In the genomic region with DNA sequence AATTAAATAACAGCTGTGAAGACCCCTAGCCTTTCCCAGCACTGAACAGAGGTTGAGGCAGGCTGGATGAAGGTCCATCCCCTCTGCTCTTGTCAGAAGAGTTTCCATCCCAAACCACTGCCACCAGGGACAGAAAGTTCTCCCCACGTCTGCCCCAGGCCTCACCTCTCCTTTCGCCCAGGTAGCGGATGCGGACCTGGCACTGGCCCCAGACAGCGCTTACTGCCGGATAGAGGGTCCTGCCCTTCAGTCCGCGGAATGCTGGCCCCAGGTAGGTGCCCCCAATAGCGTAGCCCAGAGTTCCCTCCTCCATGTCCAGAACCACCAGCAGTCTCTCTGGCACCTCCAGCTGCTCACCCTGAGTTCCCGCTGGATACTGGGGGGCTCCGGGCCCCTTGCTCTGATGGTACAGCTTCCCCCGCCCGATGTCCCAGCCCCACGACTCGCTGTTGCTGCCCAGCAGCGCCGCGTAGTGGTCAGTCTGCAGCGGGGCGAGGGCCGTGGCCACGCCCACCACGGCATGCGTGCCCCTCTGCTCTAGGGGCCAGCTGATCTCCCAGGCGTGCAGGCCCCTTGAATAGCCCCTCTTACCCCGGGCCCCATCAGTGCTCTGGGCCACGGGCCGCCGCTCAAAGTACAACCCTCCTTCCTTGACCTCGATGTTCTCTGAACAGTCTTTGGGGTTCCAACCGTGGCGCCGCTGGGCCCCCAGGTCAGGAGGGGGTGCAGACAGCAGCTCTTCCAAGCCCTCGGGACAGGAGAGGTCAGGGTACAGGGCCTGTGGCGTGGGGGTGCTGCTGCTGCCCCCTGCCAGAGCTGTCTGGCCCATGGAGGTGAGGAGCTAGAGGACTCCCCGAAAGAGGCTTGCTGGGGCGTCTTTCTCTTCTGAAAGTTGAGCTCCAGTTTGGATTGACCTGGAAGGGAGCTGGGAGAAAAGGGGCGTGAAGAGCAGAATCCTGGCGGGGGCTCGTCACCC, we compare ENCODE assay signal across 1 cellular context.
A peak's percentile ranks its signal among the peaks of the same experiment; 100 is the strongest.
TF ChIP-seq lines count a peak whose summit lies in the region.

No MANE protein-coding gene starts in this region.

TF ChIP-seq in HepG2, 621 proteins besides CTCF, POLR2A, EP300 and RAD21 (continued from another document and continues in another):
- TF ChIP-seq, protein P1, sequence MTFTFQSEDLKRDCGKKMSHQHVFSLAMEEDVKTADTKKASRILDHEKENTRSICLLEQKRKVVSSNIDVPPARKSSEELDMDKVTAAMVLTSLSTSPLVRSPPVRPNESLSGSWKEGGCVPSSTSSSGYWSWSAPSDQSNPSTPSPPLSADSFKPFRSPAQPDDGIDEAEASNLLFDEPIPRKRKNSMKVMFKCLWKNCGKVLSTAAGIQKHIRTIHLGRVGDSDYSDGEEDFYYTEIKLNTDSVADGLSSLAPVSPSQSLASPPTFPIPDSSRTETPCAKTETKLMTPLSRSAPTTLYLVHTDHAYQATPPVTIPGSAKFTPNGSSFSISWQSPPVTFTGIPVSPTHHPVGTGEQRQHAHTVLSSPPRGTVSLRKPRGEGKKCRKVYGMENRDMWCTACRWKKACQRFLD (CRISPR knock-in tag; IDR thresholded peaks at IDR 0.05; ENCODE audit: borderline replicate concordance), result no peak
- 0 out of 2 replicates have a peak, but pooled peaks have one; percentile 39 for TF ChIP-seq PITX1 (CRISPR knock-in tag; IDR thresholded peaks at IDR 0.05)
- TF ChIP-seq HOXA9 (CRISPR knock-in tag; IDR thresholded peaks at IDR 0.05; ENCODE audit: borderline replicate concordance), result no peak; the same call in 1 of the 2 replicates
- peak; percentile 53 for TF ChIP-seq PHF8 (CRISPR knock-in tag; IDR thresholded peaks at IDR 0.05)
- TF ChIP-seq ZNF562 (CRISPR knock-in tag; IDR thresholded peaks at IDR 0.05; ENCODE audit: borderline replicate concordance), result 0 out of 2 replicates have a peak, but pooled peaks have one; percentile 30
- no peak; the same call in 1 of the 2 replicates for TF ChIP-seq ZNF674 (CRISPR knock-in tag; IDR thresholded peaks at IDR 0.05; ENCODE audit: low read depth)
- TF ChIP-seq ZNF253 (CRISPR knock-in tag; IDR thresholded peaks at IDR 0.05; ENCODE audit: borderline replicate concordance), result no peak
- TF ChIP-seq, protein P2, sequence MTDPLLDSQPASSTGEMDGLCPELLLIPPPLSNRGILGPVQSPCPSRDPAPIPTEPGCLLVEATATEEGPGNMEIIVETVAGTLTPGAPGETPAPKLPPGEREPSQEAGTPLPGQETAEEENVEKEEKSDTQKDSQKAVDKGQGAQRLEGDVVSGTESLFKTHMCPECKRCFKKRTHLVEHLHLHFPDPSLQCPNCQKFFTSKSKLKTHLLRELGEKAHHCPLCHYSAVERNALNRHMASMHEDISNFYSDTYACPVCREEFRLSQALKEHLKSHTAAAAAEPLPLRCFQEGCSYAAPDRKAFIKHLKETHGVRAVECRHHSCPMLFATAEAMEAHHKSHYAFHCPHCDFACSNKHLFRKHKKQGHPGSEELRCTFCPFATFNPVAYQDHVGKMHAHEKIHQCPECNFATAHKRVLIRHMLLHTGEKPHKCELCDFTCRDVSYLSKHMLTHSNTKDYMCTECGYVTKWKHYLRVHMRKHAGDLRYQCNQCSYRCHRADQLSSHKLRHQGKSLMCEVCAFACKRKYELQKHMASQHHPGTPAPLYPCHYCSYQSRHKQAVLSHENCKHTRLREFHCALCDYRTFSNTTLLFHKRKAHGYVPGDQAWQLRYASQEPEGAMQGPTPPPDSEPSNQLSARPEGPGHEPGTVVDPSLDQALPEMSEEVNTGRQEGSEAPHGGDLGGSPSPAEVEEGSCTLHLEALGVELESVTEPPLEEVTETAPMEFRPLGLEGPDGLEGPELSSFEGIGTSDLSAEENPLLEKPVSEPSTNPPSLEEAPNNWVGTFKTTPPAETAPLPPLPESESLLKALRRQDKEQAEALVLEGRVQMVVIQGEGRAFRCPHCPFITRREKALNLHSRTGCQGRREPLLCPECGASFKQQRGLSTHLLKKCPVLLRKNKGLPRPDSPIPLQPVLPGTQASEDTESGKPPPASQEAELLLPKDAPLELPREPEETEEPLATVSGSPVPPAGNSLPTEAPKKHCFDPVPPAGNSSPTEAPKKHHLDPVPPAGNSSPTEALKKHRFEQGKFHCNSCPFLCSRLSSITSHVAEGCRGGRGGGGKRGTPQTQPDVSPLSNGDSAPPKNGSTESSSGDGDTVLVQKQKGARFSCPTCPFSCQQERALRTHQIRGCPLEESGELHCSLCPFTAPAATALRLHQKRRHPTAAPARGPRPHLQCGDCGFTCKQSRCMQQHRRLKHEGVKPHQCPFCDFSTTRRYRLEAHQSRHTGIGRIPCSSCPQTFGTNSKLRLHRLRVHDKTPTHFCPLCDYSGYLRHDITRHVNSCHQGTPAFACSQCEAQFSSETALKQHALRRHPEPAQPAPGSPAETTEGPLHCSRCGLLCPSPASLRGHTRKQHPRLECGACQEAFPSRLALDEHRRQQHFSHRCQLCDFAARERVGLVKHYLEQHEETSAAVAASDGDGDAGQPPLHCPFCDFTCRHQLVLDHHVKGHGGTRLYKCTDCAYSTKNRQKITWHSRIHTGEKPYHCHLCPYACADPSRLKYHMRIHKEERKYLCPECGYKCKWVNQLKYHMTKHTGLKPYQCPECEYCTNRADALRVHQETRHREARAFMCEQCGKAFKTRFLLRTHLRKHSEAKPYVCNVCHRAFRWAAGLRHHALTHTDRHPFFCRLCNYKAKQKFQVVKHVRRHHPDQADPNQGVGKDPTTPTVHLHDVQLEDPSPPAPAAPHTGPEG (CRISPR knock-in tag; IDR thresholded peaks at IDR 0.05), result peak; percentile 68; the same call in 1 of the 2 replicates
- TF ChIP-seq ZNF768 (CRISPR knock-in tag; IDR thresholded peaks at IDR 0.05), result peak; percentile 60; the same call in 1 of the 2 replicates
- 0 out of 2 replicates have a peak, but pooled peaks have one; percentile 71 for TF ChIP-seq ZNF775 (CRISPR knock-in tag; IDR thresholded peaks at IDR 0.05; ENCODE audit: borderline replicate concordance)
- TF ChIP-seq KDM5A (IDR thresholded peaks at IDR 0.05; ENCODE audit: borderline replicate concordance, low read length), result peak; percentile 71; the same call in 1 of the 2 replicates
- peak; percentile 70 for TF ChIP-seq HDAC1 (CRISPR knock-in tag; IDR thresholded peaks at IDR 0.05)
- 0 out of 2 replicates have a peak, but pooled peaks have one; percentile 3 for TF ChIP-seq ZNF337 (CRISPR knock-in tag; IDR thresholded peaks at IDR 0.05; ENCODE audit: borderline replicate concordance, low read depth)
- TF ChIP-seq ZNF354B (CRISPR knock-in tag; IDR thresholded peaks at IDR 0.05), result no peak
- no peak for TF ChIP-seq ZNF3 (CRISPR knock-in tag; IDR thresholded peaks at IDR 0.05)
- 0 out of 2 replicates have a peak, but pooled peaks have one; percentile 58 for TF ChIP-seq ZNF256 (CRISPR knock-in tag; conservative IDR thresholded peaks at IDR 0.05)
- TF ChIP-seq, protein P3, sequence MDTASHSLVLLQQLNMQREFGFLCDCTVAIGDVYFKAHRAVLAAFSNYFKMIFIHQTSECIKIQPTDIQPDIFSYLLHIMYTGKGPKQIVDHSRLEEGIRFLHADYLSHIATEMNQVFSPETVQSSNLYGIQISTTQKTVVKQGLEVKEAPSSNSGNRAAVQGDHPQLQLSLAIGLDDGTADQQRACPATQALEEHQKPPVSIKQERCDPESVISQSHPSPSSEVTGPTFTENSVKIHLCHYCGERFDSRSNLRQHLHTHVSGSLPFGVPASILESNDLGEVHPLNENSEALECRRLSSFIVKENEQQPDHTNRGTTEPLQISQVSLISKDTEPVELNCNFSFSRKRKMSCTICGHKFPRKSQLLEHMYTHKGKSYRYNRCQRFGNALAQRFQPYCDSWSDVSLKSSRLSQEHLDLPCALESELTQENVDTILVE (CRISPR knock-in tag; IDR thresholded peaks at IDR 0.05), result no peak
- TF ChIP-seq ZNF552 (CRISPR knock-in tag; IDR thresholded peaks at IDR 0.05; ENCODE audit: borderline replicate concordance), result no peak; the same call in 1 of the 2 replicates
- no peak; the same call in 1 of the 2 replicates for TF ChIP-seq ZNF776 (CRISPR knock-in tag; IDR thresholded peaks at IDR 0.05)
- TF ChIP-seq, protein P4, sequence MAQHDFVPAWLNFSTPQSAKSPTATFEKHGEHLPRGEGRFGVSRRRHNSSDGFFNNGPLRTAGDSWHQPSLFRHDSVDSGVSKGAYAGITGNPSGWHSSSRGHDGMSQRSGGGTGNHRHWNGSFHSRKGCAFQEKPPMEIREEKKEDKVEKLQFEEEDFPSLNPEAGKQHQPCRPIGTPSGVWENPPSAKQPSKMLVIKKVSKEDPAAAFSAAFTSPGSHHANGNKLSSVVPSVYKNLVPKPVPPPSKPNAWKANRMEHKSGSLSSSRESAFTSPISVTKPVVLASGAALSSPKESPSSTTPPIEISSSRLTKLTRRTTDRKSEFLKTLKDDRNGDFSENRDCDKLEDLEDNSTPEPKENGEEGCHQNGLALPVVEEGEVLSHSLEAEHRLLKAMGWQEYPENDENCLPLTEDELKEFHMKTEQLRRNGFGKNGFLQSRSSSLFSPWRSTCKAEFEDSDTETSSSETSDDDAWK (CRISPR knock-in tag; IDR thresholded peaks at IDR 0.05), result no peak
- 0 out of 2 replicates have a peak, but pooled peaks have one; percentile 24 for TF ChIP-seq ZFP62 (CRISPR knock-in tag; IDR thresholded peaks at IDR 0.05)
- TF ChIP-seq ZNF44 (CRISPR knock-in tag; IDR thresholded peaks at IDR 0.05), result no peak; the same call in 1 of the 2 replicates
- no peak for TF ChIP-seq ATAD3A (CRISPR knock-in tag; IDR thresholded peaks at IDR 0.05)
- no peak; the same call in 1 of the 2 replicates for TF ChIP-seq ZNF605 (CRISPR knock-in tag; IDR thresholded peaks at IDR 0.05)
- TF ChIP-seq, protein P5, sequence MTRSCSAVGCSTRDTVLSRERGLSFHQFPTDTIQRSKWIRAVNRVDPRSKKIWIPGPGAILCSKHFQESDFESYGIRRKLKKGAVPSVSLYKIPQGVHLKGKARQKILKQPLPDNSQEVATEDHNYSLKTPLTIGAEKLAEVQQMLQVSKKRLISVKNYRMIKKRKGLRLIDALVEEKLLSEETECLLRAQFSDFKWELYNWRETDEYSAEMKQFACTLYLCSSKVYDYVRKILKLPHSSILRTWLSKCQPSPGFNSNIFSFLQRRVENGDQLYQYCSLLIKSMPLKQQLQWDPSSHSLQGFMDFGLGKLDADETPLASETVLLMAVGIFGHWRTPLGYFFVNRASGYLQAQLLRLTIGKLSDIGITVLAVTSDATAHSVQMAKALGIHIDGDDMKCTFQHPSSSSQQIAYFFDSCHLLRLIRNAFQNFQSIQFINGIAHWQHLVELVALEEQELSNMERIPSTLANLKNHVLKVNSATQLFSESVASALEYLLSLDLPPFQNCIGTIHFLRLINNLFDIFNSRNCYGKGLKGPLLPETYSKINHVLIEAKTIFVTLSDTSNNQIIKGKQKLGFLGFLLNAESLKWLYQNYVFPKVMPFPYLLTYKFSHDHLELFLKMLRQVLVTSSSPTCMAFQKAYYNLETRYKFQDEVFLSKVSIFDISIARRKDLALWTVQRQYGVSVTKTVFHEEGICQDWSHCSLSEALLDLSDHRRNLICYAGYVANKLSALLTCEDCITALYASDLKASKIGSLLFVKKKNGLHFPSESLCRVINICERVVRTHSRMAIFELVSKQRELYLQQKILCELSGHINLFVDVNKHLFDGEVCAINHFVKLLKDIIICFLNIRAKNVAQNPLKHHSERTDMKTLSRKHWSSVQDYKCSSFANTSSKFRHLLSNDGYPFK (CRISPR knock-in tag; IDR thresholded peaks at IDR 0.05; ENCODE audit: borderline replicate concordance), result peak; percentile 20; the same call in 1 of the 2 replicates
- no peak for TF ChIP-seq SRF (IDR thresholded peaks at IDR 0.05; ENCODE audit: low read depth, low read length)
- no peak for TF ChIP-seq CENPX (CRISPR knock-in tag; IDR thresholded peaks at IDR 0.05)
- TF ChIP-seq FOXC1 (CRISPR knock-in tag; IDR thresholded peaks at IDR 0.05; ENCODE audit: borderline replicate concordance), result peak; percentile 42; the same call in 1 of the 2 replicates
- no peak for TF ChIP-seq ZNF547 (CRISPR knock-in tag; IDR thresholded peaks at IDR 0.05)
- peak; percentile 70 for TF ChIP-seq U2AF1 (optimal IDR thresholded peaks at IDR 0.05; ENCODE audit: low read depth, low read length)
- TF ChIP-seq NR3C1 (CRISPR knock-in tag; IDR thresholded peaks at IDR 0.05), result no peak
- TF ChIP-seq ZNF709 (CRISPR knock-in tag; IDR thresholded peaks at IDR 0.05), result no peak
- no peak; the same call in 1 of the 2 replicates for TF ChIP-seq ZNF138 (CRISPR knock-in tag; IDR thresholded peaks at IDR 0.05; ENCODE audit: low read depth)
- TF ChIP-seq SRSF4 (IDR thresholded peaks at IDR 0.05; ENCODE audit: low read depth, low read length, poor library complexity, severe bottlenecking), result no peak
- TF ChIP-seq, protein P6, sequence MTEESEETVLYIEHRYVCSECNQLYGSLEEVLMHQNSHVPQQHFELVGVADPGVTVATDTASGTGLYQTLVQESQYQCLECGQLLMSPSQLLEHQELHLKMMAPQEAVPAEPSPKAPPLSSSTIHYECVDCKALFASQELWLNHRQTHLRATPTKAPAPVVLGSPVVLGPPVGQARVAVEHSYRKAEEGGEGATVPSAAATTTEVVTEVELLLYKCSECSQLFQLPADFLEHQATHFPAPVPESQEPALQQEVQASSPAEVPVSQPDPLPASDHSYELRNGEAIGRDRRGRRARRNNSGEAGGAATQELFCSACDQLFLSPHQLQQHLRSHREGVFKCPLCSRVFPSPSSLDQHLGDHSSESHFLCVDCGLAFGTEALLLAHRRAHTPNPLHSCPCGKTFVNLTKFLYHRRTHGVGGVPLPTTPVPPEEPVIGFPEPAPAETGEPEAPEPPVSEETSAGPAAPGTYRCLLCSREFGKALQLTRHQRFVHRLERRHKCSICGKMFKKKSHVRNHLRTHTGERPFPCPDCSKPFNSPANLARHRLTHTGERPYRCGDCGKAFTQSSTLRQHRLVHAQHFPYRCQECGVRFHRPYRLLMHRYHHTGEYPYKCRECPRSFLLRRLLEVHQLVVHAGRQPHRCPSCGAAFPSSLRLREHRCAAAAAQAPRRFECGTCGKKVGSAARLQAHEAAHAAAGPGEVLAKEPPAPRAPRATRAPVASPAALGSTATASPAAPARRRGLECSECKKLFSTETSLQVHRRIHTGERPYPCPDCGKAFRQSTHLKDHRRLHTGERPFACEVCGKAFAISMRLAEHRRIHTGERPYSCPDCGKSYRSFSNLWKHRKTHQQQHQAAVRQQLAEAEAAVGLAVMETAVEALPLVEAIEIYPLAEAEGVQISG (CRISPR knock-in tag; IDR thresholded peaks at IDR 0.05), result peak; percentile 72
- peak; percentile 77; the same call in 1 of the 2 replicates for TF ChIP-seq ZFX (CRISPR knock-in tag; IDR thresholded peaks at IDR 0.05; ENCODE audit: low read depth)
